9 cellular contexts compared by ENCODE assay signal in the genomic region with DNA sequence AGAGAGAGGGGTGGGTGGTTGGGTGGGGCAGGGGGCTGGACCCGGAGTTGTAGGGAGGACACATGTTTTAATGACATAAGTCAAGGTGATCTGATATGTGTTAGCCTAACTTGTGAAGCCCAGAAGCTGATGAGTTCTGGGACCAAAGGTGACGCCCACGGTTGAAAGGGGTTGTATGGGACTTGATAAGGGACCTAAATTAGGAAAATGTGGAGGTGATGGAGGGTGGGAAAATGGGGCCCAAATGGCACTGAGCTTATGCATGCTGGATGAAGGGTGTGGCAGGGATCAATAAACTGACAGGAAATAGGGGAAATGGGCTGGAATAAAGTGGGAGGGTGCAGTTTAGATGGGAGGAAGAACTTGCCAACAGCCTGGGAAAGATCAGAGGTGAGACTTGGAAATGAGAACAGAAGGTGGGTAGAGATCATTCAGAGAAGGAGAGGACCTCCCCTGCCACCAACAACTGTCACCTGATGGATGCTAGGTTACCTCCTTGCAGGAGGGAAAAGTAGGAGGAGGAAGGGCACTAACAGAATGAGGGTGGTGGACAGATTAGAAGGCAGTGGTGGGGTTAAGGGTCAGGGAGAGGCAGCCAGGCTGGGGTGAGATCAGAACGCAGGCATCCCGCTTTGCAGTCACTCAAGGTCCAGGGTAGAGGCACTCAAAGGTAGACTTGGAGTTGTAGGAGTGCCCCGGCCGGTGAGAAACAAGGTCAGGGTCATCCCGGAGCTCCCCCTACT. TPM values are rescaled to one million over a fixed set of nuclear protein-coding genes. Genes with fewer than 3 reads are reported as not detected.
A peak's percentile ranks its signal among the peaks of the same experiment; 100 is the strongest.
DNase-seq lines count a peak whose midpoint lies in the region; ATAC-seq and FAIRE-seq lines count a peak whose summit lies in the region.
"Had no signal": no experiment of that assay in that cellular context is flagged by ENCODE, and none has a peak within 500 bp of the region (broad histone marks: within the 10 kb centered on the region; RNA-seq: fewer than 3 reads in every experiment).

No MANE protein-coding gene starts in this region.

- H3K27ac Mint-ChIP-seq in naive B cell: peak overlapping the region; percentile 97 to 100 (median 100)

- H3K27me3 Mint-ChIP-seq in naive B cell: peaks cover 7 to 14% (median 11%) of the 10 kb centered on the region in 3 donors

- H3K4me1 Mint-ChIP-seq in naive B cell: peaks cover 61 to 68% (median 63%) of the 10 kb centered on the region in 3 donors

- peak overlapping the region; percentile 76 to 94 (median 87) for H3K4me3 Mint-ChIP-seq in naive B cell

- FAIRE-seq in RCC 7860 (lab: Jason Lieb, UNC): peak; percentile 69
- FAIRE-seq: endothelial cell of umbilical vein had no signal

- DNase-seq in RCC 7860 (ENCODE audit: low spot score) (peak; percentile 87), naive B cell (no peak), DMS 273 treated with DMSO at 0.1 percent for 48 hours (lab: John Stamatoyannopoulos, UW) (no peak), NCI-H1417 (lab: John Stamatoyannopoulos, UW) (no peak), NCI-H1105 treated with DMSO at 0.1 percent for 48 hours (lab: John Stamatoyannopoulos, UW) (no peak), NCI-H345 (lab: John Stamatoyannopoulos, UW) (no peak)

- H3K36me3 Mint-ChIP-seq in naive B cell: no peaks in the 10 kb centered on the region

- no peaks in the 10 kb centered on the region for H3K9me3 Mint-ChIP-seq in naive B cell

- ATAC-seq in GM18873 (IDR thresholded peaks at IDR 0.05; ENCODE audit: low FRiP score, unreplicated experiment) (peak; percentile 3), HG02759 (IDR thresholded peaks at IDR 0.05; ENCODE audit: unreplicated experiment) (peak; percentile 18), naive B cell (ENCODE audit: low read depth in 2 of 2) (no peak)

RNA-seq across cellular contexts. Expression of gene WNT10A, which starts 15.3 kb away (rescaled TPM):
- 10 to 100 TPM in 3 of 6 donors, 1 to 10 TPM in 3; 6.4 to 23.9 (median 10.7) TPM for polyA plus RNA-seq in naive B cell (ENCODE audit: low read depth in 6 of 6)
- polyA plus RNA-seq: endothelial cell of umbilical vein had no signal

RNA-seq across cellular contexts. Expression of gene WNT6, which starts 36.3 kb away (rescaled TPM):
- under 1 TPM in 4 of 6 donors, not detected in 2; 0.44 to 0.79 (median 0.57) TPM for polyA plus RNA-seq in naive B cell (ENCODE audit: low read depth in 6 of 6)
- polyA plus RNA-seq: endothelial cell of umbilical vein had no signal

Comparison
In these comparisons a context has a peak if more than half of its experiments do, and no peak if none do; other contexts are left out.
1. ATAC-seq: peak in GM18873 (single experiment) and HG02759 (single experiment); none in naive B cell (0 of 2).